Comparison of ENCODE assay signal across 1 cellular context in the genomic region with DNA sequence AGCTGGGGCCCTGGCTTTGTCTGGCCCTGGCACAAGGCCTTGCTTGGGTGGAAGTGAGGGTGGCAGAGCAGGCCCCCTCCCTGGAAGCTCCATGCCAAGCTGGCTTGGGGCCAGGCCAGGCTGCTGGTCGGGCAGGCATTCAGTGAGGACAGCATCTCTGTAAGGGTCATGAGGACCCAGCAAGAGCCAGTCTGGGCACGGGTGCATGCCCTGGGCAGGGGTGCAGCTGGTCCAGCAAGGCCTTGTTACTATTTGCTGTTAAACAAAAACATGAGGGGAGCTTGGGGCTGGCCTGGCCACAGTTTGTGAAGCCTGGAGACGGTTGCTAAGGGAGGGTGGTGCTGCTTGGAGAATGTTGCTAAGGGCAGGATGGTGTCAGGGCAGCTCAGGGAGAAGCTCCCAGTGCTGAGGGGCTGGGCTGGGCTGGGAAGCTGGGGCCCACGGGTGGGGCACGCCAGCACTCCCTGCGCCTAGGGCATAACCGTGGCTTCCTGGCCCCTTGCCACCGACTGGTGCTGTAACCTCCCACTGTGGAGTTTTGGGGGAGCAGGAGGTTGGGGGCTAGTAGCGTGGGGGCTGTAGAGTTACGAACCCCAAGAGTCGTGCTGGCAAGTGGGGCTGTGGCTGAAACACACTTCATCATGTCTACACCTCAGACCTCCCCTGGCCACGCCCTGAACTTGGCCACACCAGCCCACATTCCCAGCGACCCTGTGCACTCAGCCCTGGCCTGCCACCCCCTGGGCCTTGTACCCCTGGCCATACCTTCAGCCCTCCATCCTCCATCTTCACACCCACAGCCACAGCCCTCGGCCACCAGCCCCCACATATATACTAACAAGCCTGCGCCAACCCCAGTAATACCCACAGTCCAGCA.
TF ChIP-seq lines count a peak whose summit lies in the region.

No MANE protein-coding gene starts in this region.

TF ChIP-seq in HEK293, 187 proteins besides CTCF, POLR2A, EP300 and RAD21 (continued from another document):
- TF ChIP-seq, protein P1, sequence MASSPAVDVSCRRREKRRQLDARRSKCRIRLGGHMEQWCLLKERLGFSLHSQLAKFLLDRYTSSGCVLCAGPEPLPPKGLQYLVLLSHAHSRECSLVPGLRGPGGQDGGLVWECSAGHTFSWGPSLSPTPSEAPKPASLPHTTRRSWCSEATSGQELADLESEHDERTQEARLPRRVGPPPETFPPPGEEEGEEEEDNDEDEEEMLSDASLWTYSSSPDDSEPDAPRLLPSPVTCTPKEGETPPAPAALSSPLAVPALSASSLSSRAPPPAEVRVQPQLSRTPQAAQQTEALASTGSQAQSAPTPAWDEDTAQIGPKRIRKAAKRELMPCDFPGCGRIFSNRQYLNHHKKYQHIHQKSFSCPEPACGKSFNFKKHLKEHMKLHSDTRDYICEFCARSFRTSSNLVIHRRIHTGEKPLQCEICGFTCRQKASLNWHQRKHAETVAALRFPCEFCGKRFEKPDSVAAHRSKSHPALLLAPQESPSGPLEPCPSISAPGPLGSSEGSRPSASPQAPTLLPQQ (tag by site-specific recombination; IDR thresholded peaks at IDR 0.05) = peak; percentile 60; the same call in 1 of the 2 replicates
- TF ChIP-seq ZNF114 (tag by site-specific recombination; IDR thresholded peaks at IDR 0.05) = no peak
- TF ChIP-seq ZNF19 (tag by site-specific recombination; IDR thresholded peaks at IDR 0.05; ENCODE audit: low read depth) = no peak
- no peak for TF ChIP-seq ZNF426 (tag by site-specific recombination; IDR thresholded peaks at IDR 0.05)
- TF ChIP-seq, protein P2, sequence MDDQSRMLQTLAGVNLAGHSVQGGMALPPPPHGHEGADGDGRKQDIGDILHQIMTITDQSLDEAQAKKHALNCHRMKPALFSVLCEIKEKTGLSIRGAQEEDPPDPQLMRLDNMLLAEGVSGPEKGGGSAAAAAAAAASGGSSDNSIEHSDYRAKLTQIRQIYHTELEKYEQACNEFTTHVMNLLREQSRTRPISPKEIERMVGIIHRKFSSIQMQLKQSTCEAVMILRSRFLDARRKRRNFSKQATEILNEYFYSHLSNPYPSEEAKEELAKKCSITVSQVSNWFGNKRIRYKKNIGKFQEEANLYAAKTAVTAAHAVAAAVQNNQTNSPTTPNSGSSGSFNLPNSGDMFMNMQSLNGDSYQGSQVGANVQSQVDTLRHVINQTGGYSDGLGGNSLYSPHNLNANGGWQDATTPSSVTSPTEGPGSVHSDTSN (CRISPR knock-in tag; IDR thresholded peaks at IDR 0.05) = no peak
- TF ChIP-seq, protein P3, sequence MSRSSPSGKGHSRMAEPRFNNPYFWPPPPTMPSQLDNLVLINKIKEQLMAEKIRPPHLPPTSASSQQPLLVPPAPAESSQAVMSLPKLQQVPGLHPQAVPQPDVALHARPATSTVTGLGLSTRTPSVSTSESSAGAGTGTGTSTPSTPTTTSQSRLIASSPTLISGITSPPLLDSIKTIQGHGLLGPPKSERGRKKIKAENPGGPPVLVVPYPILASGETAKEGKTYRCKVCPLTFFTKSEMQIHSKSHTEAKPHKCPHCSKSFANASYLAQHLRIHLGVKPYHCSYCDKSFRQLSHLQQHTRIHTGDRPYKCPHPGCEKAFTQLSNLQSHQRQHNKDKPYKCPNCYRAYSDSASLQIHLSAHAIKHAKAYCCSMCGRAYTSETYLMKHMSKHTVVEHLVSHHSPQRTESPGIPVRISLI (tag by site-specific recombination; IDR thresholded peaks at IDR 0.05) = no peak
- no peak for TF ChIP-seq ZBTB26 (tag by site-specific recombination; optimal IDR thresholded peaks at IDR 0.05)
- no peak for TF ChIP-seq ZNF211 (tag by site-specific recombination; IDR thresholded peaks at IDR 0.05; ENCODE audit: low read depth)
- TF ChIP-seq ZNF792 (tag by site-specific recombination; IDR thresholded peaks at IDR 0.05) = no peak
- TF ChIP-seq ZNF529 (tag by site-specific recombination; IDR thresholded peaks at IDR 0.05; ENCODE audit: insufficient replicate concordance) = no peak
- TF ChIP-seq ZBTB7A (tag by site-specific recombination; IDR thresholded peaks at IDR 0.05; ENCODE audit: low read depth) = no peak
- no peak for TF ChIP-seq ZNF76 (tag by site-specific recombination; IDR thresholded peaks at IDR 0.05; ENCODE audit: borderline replicate concordance, low read depth)
- TF ChIP-seq ZNF174 (tag by site-specific recombination; IDR thresholded peaks at IDR 0.05) = no peak
- no peak for TF ChIP-seq PRDM4 (tag by site-specific recombination; IDR thresholded peaks at IDR 0.05)
- no peak for TF ChIP-seq ZNF837 (tag by site-specific recombination; IDR thresholded peaks at IDR 0.05)
- TF ChIP-seq ZNF433 (tag by site-specific recombination; IDR thresholded peaks at IDR 0.05; ENCODE audit: low read depth) = no peak
- TF ChIP-seq ZNF112 (tag by site-specific recombination; IDR thresholded peaks at IDR 0.05) = no peak
- no peak for TF ChIP-seq ZNF302 (tag by site-specific recombination; IDR thresholded peaks at IDR 0.05; ENCODE audit: low read depth)
- no peak for TF ChIP-seq ZNF510 (tag by site-specific recombination; IDR thresholded peaks at IDR 0.05; ENCODE audit: insufficient replicate concordance)
- no peak for TF ChIP-seq ZFP3 (tag by site-specific recombination; IDR thresholded peaks at IDR 0.05; ENCODE audit: low read depth)
- no peak for TF ChIP-seq ELK4 (IDR thresholded peaks at IDR 0.05; ENCODE audit: borderline replicate concordance, low read depth, low read length)
